Comparison of ENCODE assay signal across 1 cellular context in the genomic region with DNA sequence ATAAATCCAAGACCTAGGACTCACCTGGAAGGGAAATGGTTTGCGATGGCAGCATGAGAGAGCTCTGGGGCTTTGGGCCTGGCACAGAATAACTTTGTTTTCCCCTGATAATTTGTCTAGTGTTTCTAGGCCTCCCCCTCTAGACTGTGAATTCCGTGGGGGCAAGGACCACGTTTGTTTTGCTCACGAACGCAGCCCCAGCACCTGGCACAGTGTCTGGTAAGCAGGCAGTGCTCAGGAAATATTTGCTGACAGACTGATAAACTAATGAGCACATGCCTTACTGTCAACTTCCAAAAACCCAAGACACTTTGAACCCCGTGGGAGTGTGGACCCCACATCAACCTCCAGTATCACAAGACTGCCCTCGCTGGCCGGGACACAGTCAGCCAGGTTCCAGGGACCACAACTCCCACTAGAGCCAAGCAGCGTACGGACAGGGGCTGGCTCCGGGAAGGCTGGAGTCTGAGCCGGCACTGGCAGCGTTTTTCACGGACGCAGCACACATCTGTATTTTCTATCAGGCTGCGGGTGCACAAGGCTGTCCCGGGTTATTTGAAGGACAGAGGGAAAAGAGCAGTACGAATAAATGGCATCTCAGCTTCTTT.
TF ChIP-seq lines count a peak whose summit lies in the region.

No MANE protein-coding gene starts in this region.

TF ChIP-seq in HepG2, 621 proteins besides CTCF, POLR2A, EP300 and RAD21 (continued from another document):
- TF ChIP-seq, protein P1, sequence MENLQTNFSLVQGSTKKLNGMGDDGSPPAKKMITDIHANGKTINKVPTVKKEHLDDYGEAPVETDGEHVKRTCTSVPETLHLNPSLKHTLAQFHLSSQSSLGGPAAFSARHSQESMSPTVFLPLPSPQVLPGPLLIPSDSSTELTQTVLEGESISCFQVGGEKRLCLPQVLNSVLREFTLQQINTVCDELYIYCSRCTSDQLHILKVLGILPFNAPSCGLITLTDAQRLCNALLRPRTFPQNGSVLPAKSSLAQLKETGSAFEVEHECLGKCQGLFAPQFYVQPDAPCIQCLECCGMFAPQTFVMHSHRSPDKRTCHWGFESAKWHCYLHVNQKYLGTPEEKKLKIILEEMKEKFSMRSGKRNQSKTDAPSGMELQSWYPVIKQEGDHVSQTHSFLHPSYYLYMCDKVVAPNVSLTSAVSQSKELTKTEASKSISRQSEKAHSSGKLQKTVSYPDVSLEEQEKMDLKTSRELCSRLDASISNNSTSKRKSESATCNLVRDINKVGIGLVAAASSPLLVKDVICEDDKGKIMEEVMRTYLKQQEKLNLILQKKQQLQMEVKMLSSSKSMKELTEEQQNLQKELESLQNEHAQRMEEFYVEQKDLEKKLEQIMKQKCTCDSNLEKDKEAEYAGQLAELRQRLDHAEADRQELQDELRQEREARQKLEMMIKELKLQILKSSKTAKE (CRISPR knock-in tag; IDR thresholded peaks at IDR 0.05; ENCODE audit: borderline replicate concordance) = no peak
- TF ChIP-seq ZBTB33 (CRISPR knock-in tag; IDR thresholded peaks at IDR 0.05) (no peak), FOXA1 (IDR thresholded peaks at IDR 0.05) (no peak), FOXA1 (CRISPR knock-in tag; IDR thresholded peaks at IDR 0.05) (0 out of 2 replicates have a peak, but pooled peaks have one; percentile 4), MED8 (CRISPR knock-in tag; IDR thresholded peaks at IDR 0.05; ENCODE audit: insufficient replicate concordance) (no peak), PITX1 (CRISPR knock-in tag; IDR thresholded peaks at IDR 0.05) (0 out of 2 replicates have a peak, but pooled peaks have one; percentile 31), ARID2 (CRISPR knock-in tag; IDR thresholded peaks at IDR 0.05; ENCODE audit: borderline replicate concordance) (no peak), SAP130 (CRISPR knock-in tag; IDR thresholded peaks at IDR 0.05; ENCODE audit: low read depth) (peak; percentile 26; the same call in 1 of the 2 replicates), MED1 (CRISPR knock-in tag; IDR thresholded peaks at IDR 0.05) (peak; percentile 60), MLLT10 (CRISPR knock-in tag; IDR thresholded peaks at IDR 0.05) (no peak), POGZ (CRISPR knock-in tag; IDR thresholded peaks at IDR 0.05) (no peak), GABPA (IDR thresholded peaks at IDR 0.05; ENCODE audit: low read depth, low read length) (no peak), GABPA (CRISPR knock-in tag; IDR thresholded peaks at IDR 0.05; ENCODE audit: low read depth) (no peak), MIER2 (CRISPR knock-in tag; IDR thresholded peaks at IDR 0.05) (no peak), ZNF292 (CRISPR knock-in tag; IDR thresholded peaks at IDR 0.05; ENCODE audit: borderline replicate concordance, low read depth) (no peak), AGO1 (IDR thresholded peaks at IDR 0.05; ENCODE audit: low read depth, low read length, poor library complexity, severe bottlenecking) (no peak), SMAD9 (CRISPR knock-in tag; IDR thresholded peaks at IDR 0.05) (no peak)
- TF ChIP-seq, protein P2, sequence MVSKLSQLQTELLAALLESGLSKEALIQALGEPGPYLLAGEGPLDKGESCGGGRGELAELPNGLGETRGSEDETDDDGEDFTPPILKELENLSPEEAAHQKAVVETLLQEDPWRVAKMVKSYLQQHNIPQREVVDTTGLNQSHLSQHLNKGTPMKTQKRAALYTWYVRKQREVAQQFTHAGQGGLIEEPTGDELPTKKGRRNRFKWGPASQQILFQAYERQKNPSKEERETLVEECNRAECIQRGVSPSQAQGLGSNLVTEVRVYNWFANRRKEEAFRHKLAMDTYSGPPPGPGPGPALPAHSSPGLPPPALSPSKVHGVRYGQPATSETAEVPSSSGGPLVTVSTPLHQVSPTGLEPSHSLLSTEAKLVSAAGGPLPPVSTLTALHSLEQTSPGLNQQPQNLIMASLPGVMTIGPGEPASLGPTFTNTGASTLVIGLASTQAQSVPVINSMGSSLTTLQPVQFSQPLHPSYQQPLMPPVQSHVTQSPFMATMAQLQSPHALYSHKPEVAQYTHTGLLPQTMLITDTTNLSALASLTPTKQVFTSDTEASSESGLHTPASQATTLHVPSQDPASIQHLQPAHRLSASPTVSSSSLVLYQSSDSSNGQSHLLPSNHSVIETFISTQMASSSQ (IDR thresholded peaks at IDR 0.05; ENCODE audit: low read depth) = no peak
- TF ChIP-seq, protein P2 (CRISPR knock-in tag; IDR thresholded peaks at IDR 0.05; ENCODE audit: borderline replicate concordance) = peak; percentile 16; the same call in 1 of the 2 replicates
- TF ChIP-seq, protein P3, sequence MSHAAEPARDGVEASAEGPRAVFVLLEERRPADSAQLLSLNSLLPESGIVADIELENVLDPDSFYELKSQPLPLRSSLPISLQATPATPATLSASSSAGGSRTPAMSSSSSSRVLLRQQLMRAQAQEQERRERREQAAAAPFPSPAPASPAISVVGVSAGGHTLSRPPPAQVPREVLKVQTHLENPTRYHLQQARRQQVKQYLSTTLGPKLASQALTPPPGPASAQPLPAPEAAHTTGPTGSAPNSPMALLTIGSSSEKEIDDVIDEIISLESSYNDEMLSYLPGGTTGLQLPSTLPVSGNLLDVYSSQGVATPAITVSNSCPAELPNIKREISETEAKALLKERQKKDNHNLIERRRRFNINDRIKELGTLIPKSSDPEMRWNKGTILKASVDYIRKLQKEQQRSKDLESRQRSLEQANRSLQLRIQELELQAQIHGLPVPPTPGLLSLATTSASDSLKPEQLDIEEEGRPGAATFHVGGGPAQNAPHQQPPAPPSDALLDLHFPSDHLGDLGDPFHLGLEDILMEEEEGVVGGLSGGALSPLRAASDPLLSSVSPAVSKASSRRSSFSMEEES (CRISPR knock-in tag; IDR thresholded peaks at IDR 0.05) = peak; percentile 44; the same call in 1 of the 2 replicates
- TF ChIP-seq, protein P4, sequence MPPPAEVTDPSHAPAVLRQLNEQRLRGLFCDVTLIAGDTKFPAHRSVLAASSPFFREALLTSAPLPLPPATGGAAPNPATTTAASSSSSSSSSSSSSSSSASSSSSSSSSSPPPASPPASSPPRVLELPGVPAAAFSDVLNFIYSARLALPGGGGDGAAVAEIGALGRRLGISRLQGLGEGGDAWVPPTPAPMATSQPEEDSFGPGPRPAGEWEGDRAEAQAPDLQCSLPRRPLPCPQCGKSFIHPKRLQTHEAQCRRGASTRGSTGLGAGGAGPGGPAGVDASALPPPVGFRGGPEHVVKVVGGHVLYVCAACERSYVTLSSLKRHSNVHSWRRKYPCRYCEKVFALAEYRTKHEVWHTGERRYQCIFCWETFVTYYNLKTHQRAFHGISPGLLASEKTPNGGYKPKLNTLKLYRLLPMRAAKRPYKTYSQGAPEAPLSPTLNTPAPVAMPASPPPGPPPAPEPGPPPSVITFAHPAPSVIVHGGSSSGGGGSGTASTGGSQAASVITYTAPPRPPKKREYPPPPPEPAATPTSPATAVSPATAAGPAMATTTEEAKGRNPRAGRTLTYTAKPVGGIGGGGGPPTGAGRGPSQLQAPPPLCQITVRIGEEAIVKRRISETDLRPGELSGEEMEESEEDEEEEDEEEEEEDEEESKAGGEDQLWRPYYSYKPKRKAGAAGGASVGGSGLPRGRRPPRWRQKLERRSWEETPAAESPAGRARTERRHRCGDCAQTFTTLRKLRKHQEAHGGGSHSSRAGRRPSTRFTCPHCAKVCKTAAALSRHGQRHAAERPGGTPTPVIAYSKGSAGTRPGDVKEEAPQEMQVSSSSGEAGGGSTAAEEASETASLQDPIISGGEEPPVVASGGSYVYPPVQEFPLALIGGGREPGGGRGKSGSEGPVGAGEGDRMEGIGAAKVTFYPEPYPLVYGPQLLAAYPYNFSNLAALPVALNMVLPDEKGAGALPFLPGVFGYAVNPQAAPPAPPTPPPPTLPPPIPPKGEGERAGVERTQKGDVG (CRISPR knock-in tag; IDR thresholded peaks at IDR 0.05; ENCODE audit: borderline replicate concordance) = no peak
